Comparison of ENCODE assay signal across 25 cellular contexts in genomic region chr1:53396563-53397268, GRCh38.
A peak's percentile ranks its signal among the peaks of the same experiment; 100 is the strongest.
DNase-seq lines count a peak whose midpoint lies in the region; ATAC-seq and TF ChIP-seq lines count a peak whose summit lies in the region.
"Had no signal": no experiment of that assay in that cellular context is flagged by ENCODE, and none has a peak within 500 bp of the region (broad histone marks: within the 10 kb centered on the region; RNA-seq: fewer than 3 reads in every experiment).

No MANE protein-coding gene starts in this region.

- H3K27me3 ChIP-seq in mesenchymal stem cell (ENCODE audit: control insufficient read depth in 1 of 2, insufficient read depth in 1 of 2, low read length in 2 of 2) = peaks cover 0 to 17% of the 10 kb centered on the region in 2 experiments
- H3K27me3 ChIP-seq: colonic mucosa, gastrocnemius medialis, hepatocyte had no signal

- no peak overlapping the region for H2BK5ac ChIP-seq in mesenchymal stem cell (ENCODE audit: low read depth, low read length, poor library complexity, severe bottlenecking)

- WGBS in mesenchymal stem cell = 89% methylated on average over 9 of the region's 9 CpGs

- H2BK120ac ChIP-seq in mesenchymal stem cell (ENCODE audit: low read depth, low read length) = no peak overlapping the region

- peaks cover 9% of the 10 kb centered on the region for H3K4me1 ChIP-seq in mesenchymal stem cell (ENCODE audit: control insufficient read depth, insufficient read depth, low read depth, low read length)
- H3K4me1 ChIP-seq: colonic mucosa, gastrocnemius medialis, tibial artery had no signal

- no peak overlapping the region for H3K4ac ChIP-seq in mesenchymal stem cell (ENCODE audit: low read depth in 1 of 2, low read length in 2 of 2)

- no peak for TF ChIP-seq CTCF in progenitor cell of endocrine pancreas (IDR thresholded peaks at IDR 0.05; ENCODE audit: unreplicated experiment)

- no peak overlapping the region for H3K27ac ChIP-seq in mesenchymal stem cell (ENCODE audit: low read length, poor library complexity, severe bottlenecking)
- H3K27ac ChIP-seq: colonic mucosa, gastrocnemius medialis, hepatocyte, RWPE1, stomach, tibial artery had no signal

- CTCF ChIA-PET in activated CD8-positive, alpha-beta memory T cell treated with anti-CD3 and anti-CD28 coated beads, Interleukin-2, amount 10 ng/mL, durations not matched to agents 7 days and 5 days (lab: Charles Lee) = interaction anchor here (0.7 to 5.6 kb wide), 4 partner anchors 15 to 118 kb away, joined by 3 to 137 read pairs (median 4); no protein-coding TSS in a partner anchor

- H3K4me1 Mint-ChIP-seq in activated CD8-positive, alpha-beta memory T cell treated with anti-CD3 and anti-CD28 coated beads, Interleukin-2, amount 10 ng/mL, durations not matched to agents 7 days and 5 days = peaks cover 3% of the 10 kb centered on the region
- H3K4me1 Mint-ChIP-seq in stimulated activated effector memory CD8-positive, alpha-beta T cell treated with anti-CD3 and anti-CD28 coated beads, Interleukin-12 subunit alpha, Interleukin-12 subunit beta, amount 100 ng/mL, for 72 hours = no peaks in the 10 kb centered on the region
- H3K4me1 Mint-ChIP-seq in progenitor cell of endocrine pancreas (ENCODE audit: low read depth) = no peaks in the 10 kb centered on the region
- H3K4me1 Mint-ChIP-seq: activated CD4-positive, alpha-beta T cell treated with anti-CD3 and anti-CD28 coated beads for 36 hours had no signal

- H2BK15ac ChIP-seq in mesenchymal stem cell (ENCODE audit: low read depth, poor library complexity, severe bottlenecking) = no peak overlapping the region

- no peak overlapping the region for H3K18ac ChIP-seq in mesenchymal stem cell (ENCODE audit: low read depth in 1 of 2, low read length in 2 of 2)

- H3K23ac ChIP-seq in mesenchymal stem cell (ENCODE audit: low read length in 2 of 2) = no peak overlapping the region

- no peak overlapping the region for H3K27ac Mint-ChIP-seq in activated CD8-positive, alpha-beta memory T cell treated with anti-CD3 and anti-CD28 coated beads, Interleukin-2, amount 10 ng/mL, durations not matched to agents 7 days and 5 days
- H3K27ac Mint-ChIP-seq in stimulated activated effector memory CD8-positive, alpha-beta T cell treated with anti-CD3 and anti-CD28 coated beads, Interleukin-12 subunit alpha, Interleukin-12 subunit beta, amount 100 ng/mL, for 72 hours = peak overlapping the region; percentile 30
- H3K27ac Mint-ChIP-seq in progenitor cell of endocrine pancreas = no peak overlapping the region
- H3K27ac Mint-ChIP-seq: activated CD4-positive, alpha-beta T cell treated with anti-CD3 and anti-CD28 coated beads for 36 hours; activated naive CD4-positive, alpha-beta T cell treated with anti-CD3 and anti-CD28 coated beads for 36 hours; T-helper 1 cell treated with Interleukin-12 subunit alpha and Interleukin-12 subunit beta and Interleukin-4 antibody, amounts not matched to agents 30 μg/mL and 1 μg/mL, for 36 hours had no signal

- H3K9me3 Mint-ChIP-seq in activated CD8-positive, alpha-beta memory T cell treated with anti-CD3 and anti-CD28 coated beads, Interleukin-2, amount 10 ng/mL, durations not matched to agents 7 days and 5 days (ENCODE audit: low read depth) = no peaks in the 10 kb centered on the region
- H3K9me3 Mint-ChIP-seq in stimulated activated effector memory CD8-positive, alpha-beta T cell treated with anti-CD3 and anti-CD28 coated beads, Interleukin-12 subunit alpha, Interleukin-12 subunit beta, amount 100 ng/mL, for 72 hours = no peaks in the 10 kb centered on the region
- H3K9me3 Mint-ChIP-seq in progenitor cell of endocrine pancreas (ENCODE audit: low read depth) = no peaks in the 10 kb centered on the region
- H3K9me3 Mint-ChIP-seq: activated naive CD4-positive, alpha-beta T cell treated with anti-CD3 and anti-CD28 coated beads for 36 hours; activated T-cell treated with anti-CD3 and anti-CD28 coated beads, Interleukin-2, amount 50 U/mL, for 4 hours; effector memory CD8-positive, alpha-beta T cell; T-helper 1 cell treated with Interleukin-12 subunit alpha and Interleukin-12 subunit beta and Interleukin-4 antibody, amounts not matched to agents 30 μg/mL and 1 μg/mL, for 36 hours had no signal

- no peak overlapping the region for H3K14ac ChIP-seq in mesenchymal stem cell (ENCODE audit: low read length in 2 of 2)

- ATAC-seq in activated CD8-positive, alpha-beta memory T cell treated with anti-CD3 and anti-CD28 coated beads, Interleukin-2, amount 10 ng/mL, durations not matched to agents 7 days and 5 days = no peak
- ATAC-seq in stimulated activated effector memory CD8-positive, alpha-beta T cell treated with anti-CD3 and anti-CD28 coated beads, Interleukin-12 subunit alpha, Interleukin-12 subunit beta, amount 100 ng/mL, for 72 hours = no peak
- no peak for ATAC-seq in GM18861 (IDR thresholded peaks at IDR 0.05; ENCODE audit: unreplicated experiment)
- ATAC-seq: activated CD4-positive, alpha-beta T cell treated with anti-CD3 and anti-CD28 coated beads for 36 hours; activated T-cell treated with anti-CD3 and anti-CD28 coated beads, Interleukin-2, amount 50 U/mL, for 4 hours; effector memory CD8-positive, alpha-beta T cell; gastrocnemius medialis; K562; left colon had no signal

- H3K4me3 Mint-ChIP-seq in activated CD8-positive, alpha-beta memory T cell treated with anti-CD3 and anti-CD28 coated beads, Interleukin-2, amount 10 ng/mL, durations not matched to agents 7 days and 5 days = no peak overlapping the region
- no peak overlapping the region for H3K4me3 Mint-ChIP-seq in stimulated activated effector memory CD8-positive, alpha-beta T cell treated with anti-CD3 and anti-CD28 coated beads, Interleukin-12 subunit alpha, Interleukin-12 subunit beta, amount 100 ng/mL, for 72 hours
- no peak overlapping the region for H3K4me3 Mint-ChIP-seq in progenitor cell of endocrine pancreas (ENCODE audit: low read depth)
- H3K4me3 Mint-ChIP-seq: activated CD4-positive, alpha-beta T cell treated with anti-CD3 and anti-CD28 coated beads for 36 hours; activated naive CD4-positive, alpha-beta T cell treated with anti-CD3 and anti-CD28 coated beads for 36 hours; activated T-cell treated with anti-CD3 and anti-CD28 coated beads, Interleukin-2, amount 50 U/mL, for 4 hours; effector memory CD8-positive, alpha-beta T cell; T-helper 1 cell treated with Interleukin-12 subunit alpha and Interleukin-12 subunit beta and Interleukin-4 antibody, amounts not matched to agents 30 μg/mL and 1 μg/mL, for 36 hours had no signal

- H3K36me3 Mint-ChIP-seq in activated CD8-positive, alpha-beta memory T cell treated with anti-CD3 and anti-CD28 coated beads, Interleukin-2, amount 10 ng/mL, durations not matched to agents 7 days and 5 days = no peaks in the 10 kb centered on the region
- no peaks in the 10 kb centered on the region for H3K36me3 Mint-ChIP-seq in stimulated activated effector memory CD8-positive, alpha-beta T cell treated with anti-CD3 and anti-CD28 coated beads, Interleukin-12 subunit alpha, Interleukin-12 subunit beta, amount 100 ng/mL, for 72 hours
- H3K36me3 Mint-ChIP-seq in progenitor cell of endocrine pancreas (ENCODE audit: insufficient read depth) = no peaks in the 10 kb centered on the region

- no peak overlapping the region for H2BK12ac ChIP-seq in mesenchymal stem cell (ENCODE audit: low read length in 2 of 2)

- peak; percentile 36 for DNase-seq in activated CD8-positive, alpha-beta memory T cell treated with anti-CD3 and anti-CD28 coated beads, Interleukin-2, amount 50 U/mL, for 48 hours
- no peak for DNase-seq in activated CD8-positive, alpha-beta memory T cell treated with anti-CD3 and anti-CD28 coated beads, Interleukin-2, amount 10 ng/mL, durations not matched to agents 7 days and 5 days
- DNase-seq in RPMI7951 (ENCODE audit: low read depth) = peak; percentile 19
- DNase-seq in mesenchymal stem cell = no peak
- no peak for DNase-seq in stimulated activated effector memory CD8-positive, alpha-beta T cell treated with anti-CD3 and anti-CD28 coated beads, Interleukin-12 subunit alpha, Interleukin-12 subunit beta, amount 100 ng/mL, for 72 hours (ENCODE audit: low spot score in 2 of 2)
- no peak for DNase-seq in activated naive CD4-positive, alpha-beta T cell treated with anti-CD3 and anti-CD28 coated beads, Interleukin-2, amount 50 U/mL, for 16 hours
- no peak for DNase-seq in progenitor cell of endocrine pancreas (ENCODE audit: low spot score, unreplicated experiment)
- DNase-seq: activated CD4-positive, alpha-beta T cell treated with anti-CD3 and anti-CD28 coated beads for 36 hours; activated naive CD4-positive, alpha-beta T cell treated with anti-CD3 and anti-CD28 coated beads for 36 hours; activated T-cell treated with anti-CD3 and anti-CD28 coated beads, Interleukin-2, amount 50 U/mL, for 4 hours; colonic mucosa; effector memory CD8-positive, alpha-beta T cell; gastrocnemius medialis; left colon; mammary epithelial cell; NCI-H1092 treated with DMSO at 0.1 percent for 48 hours; NCI-H187; nucleus accumbens; stomach had no signal

- H3K79me1 ChIP-seq in mesenchymal stem cell (replicated peaks; ENCODE audit: low read length, poor library complexity, severe bottlenecking) = no peaks in the 10 kb centered on the region

- no peak overlapping the region for H4K91ac ChIP-seq in mesenchymal stem cell (ENCODE audit: low read length)

- no peak overlapping the region for H2AFZ ChIP-seq in mesenchymal stem cell (ENCODE audit: low read depth, low read length)
- H2AFZ ChIP-seq: hepatocyte had no signal

- no peak overlapping the region for H3K4me2 ChIP-seq in mesenchymal stem cell (ENCODE audit: low read length, poor library complexity, severe bottlenecking)
- H3K4me2 ChIP-seq: hepatocyte had no signal

- H3K4me3 ChIP-seq in mesenchymal stem cell (ENCODE audit: insufficient read depth in 1 of 2, low read depth in 1 of 2, low read length in 2 of 2) = peak overlapping the region in 1 of 2 experiments; percentile 3
- H3K4me3 ChIP-seq: colonic mucosa, gastrocnemius medialis, hepatocyte, K562, stomach, tibial artery had no signal

- peak overlapping the region; percentile 11 for H3K9ac ChIP-seq in mesenchymal stem cell (ENCODE audit: low read length)

- no peak overlapping the region for H2AK5ac ChIP-seq in mesenchymal stem cell (ENCODE audit: low read length, severe bottlenecking)

- no peak overlapping the region for H4K8ac ChIP-seq in mesenchymal stem cell (ENCODE audit: low read length)

- H3K9me3 ChIP-seq in mesenchymal stem cell (ENCODE audit: control insufficient read depth, low read length) = no peaks in the 10 kb centered on the region
- H3K9me3 ChIP-seq: colonic mucosa, gastrocnemius medialis, stomach, tibial artery had no signal

- no peaks in the 10 kb centered on the region for H3K27me3 Mint-ChIP-seq in activated CD8-positive, alpha-beta memory T cell treated with anti-CD3 and anti-CD28 coated beads, Interleukin-2, amount 10 ng/mL, durations not matched to agents 7 days and 5 days
- peaks cover 37% of the 10 kb centered on the region for H3K27me3 Mint-ChIP-seq in progenitor cell of endocrine pancreas
- H3K27me3 Mint-ChIP-seq: activated CD4-positive, alpha-beta T cell treated with anti-CD3 and anti-CD28 coated beads for 36 hours had no signal

- H3K36me3 ChIP-seq in mesenchymal stem cell (ENCODE audit: control insufficient read depth in 1 of 2, insufficient read depth in 2 of 2, low read depth in 1 of 2, low read length in 2 of 2) = no peaks in the 10 kb centered on the region
- H3K36me3 ChIP-seq: colonic mucosa, gastrocnemius medialis, stomach, tibial artery had no signal

Comparison
In these comparisons a context has a peak if more than half of its experiments do, and no peak if none do; other contexts are left out.
1. DNase-seq: peak in activated CD8-positive, alpha-beta memory T cell treated with anti-CD3 and anti-CD28 coated beads, Interleukin-2, amount 50 U/mL, for 48 hours (single experiment) and RPMI7951 (single experiment); none in activated CD8-positive, alpha-beta memory T cell treated with anti-CD3 and anti-CD28 coated beads, Interleukin-2, amount 10 ng/mL, durations not matched to agents 7 days and 5 days (single experiment), mesenchymal stem cell (single experiment), stimulated activated effector memory CD8-positive, alpha-beta T cell treated with anti-CD3 and anti-CD28 coated beads, Interleukin-12 subunit alpha, Interleukin-12 subunit beta, amount 100 ng/mL, for 72 hours (0 of 2), activated naive CD4-positive, alpha-beta T cell treated with anti-CD3 and anti-CD28 coated beads, Interleukin-2, amount 50 U/mL, for 16 hours (single experiment) and progenitor cell of endocrine pancreas (single experiment).